ENCODE assay signal across 17 cellular contexts in the genomic region with DNA sequence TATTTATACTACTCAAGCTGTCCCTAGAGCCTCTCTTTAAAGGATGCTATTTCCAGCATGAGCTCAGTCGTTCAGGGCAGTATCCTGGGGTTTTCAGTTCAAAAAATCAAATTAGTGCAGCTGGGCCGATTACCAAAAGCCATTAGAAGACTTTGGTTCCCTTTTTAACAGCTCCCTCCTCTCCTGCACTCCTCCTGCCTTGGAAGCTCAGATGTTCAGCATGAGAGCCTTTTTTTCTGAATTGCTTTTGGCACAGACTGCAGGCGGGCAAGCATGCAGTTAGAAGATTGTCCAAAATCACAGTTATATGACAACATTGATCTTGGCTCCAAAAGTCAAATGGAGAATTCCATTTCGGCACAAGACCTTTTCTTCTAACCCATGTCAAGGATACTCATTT.
"Had no signal": no experiment of that assay in that cellular context is flagged by ENCODE, and none has a peak within 500 bp of the region (broad histone marks: within the 10 kb centered on the region; RNA-seq: fewer than 3 reads in every experiment).

No MANE protein-coding gene starts in this region.

- H3K4me1 ChIP-seq: gastrocnemius medialis, heart left ventricle, lower lobe of right lung, sigmoid colon, spleen had no signal

- H3K4me3 ChIP-seq: dorsolateral prefrontal cortex, gastrocnemius medialis, heart left ventricle, lower lobe of right lung, sigmoid colon, spleen, testis had no signal

- H3K27ac ChIP-seq: dorsolateral prefrontal cortex, gastrocnemius medialis, heart left ventricle, lower lobe of right lung, sigmoid colon, spleen, testis had no signal

- H3K9me3 ChIP-seq: gastrocnemius medialis, lower lobe of right lung, sigmoid colon, testis had no signal

- H3K27me3 ChIP-seq: dorsolateral prefrontal cortex, gastrocnemius medialis, heart left ventricle, sigmoid colon, spleen, testis had no signal

- H3K36me3 ChIP-seq: gastrocnemius medialis, heart left ventricle, lower lobe of right lung, sigmoid colon, spleen had no signal

- ATAC-seq: activated naive CD8-positive, alpha-beta T cell treated with anti-CD3 and anti-CD28 coated beads, Interleukin-2, amount 50 U/mL, for 24 hours; gastrocnemius medialis; heart left ventricle; lower lobe of right lung; stimulated activated naive CD8-positive, alpha-beta T cell treated with anti-CD3 and anti-CD28 coated beads, Interleukin-15, amount 100 ng/mL, for 72 hours had no signal

- DNase-seq: activated CD4-positive, CD25-positive, alpha-beta regulatory T cell treated with anti-CD3 and anti-CD28 coated beads, Interleukin-2, amount 50 U/mL, for 72 hours; activated naive CD4-positive, alpha-beta T cell treated with anti-CD3 and anti-CD28 coated beads for 36 hours; activated naive CD8-positive, alpha-beta T cell treated with anti-CD3 and anti-CD28 coated beads, Interleukin-2, amount 50 U/mL, for 24 hours; endodermal cell; erythroblast; gastrocnemius medialis; heart left ventricle; immature natural killer cell; lower lobe of right lung; midbrain; sigmoid colon; spleen; stimulated activated CD4-positive, alpha-beta T cell treated with anti-CD3 and anti-CD28 coated beads, Interleukin-1b, Interleukin-23, amount 100 ng/mL, for 48 hours; stimulated activated naive CD8-positive, alpha-beta T cell treated with anti-CD3 and anti-CD28 coated beads, Interleukin-15, amount 100 ng/mL, for 72 hours; T1000; testis had no signal
